Comparison of ENCODE assay signal across 10 cellular contexts in genomic region chr1:245999697-246000637, GRCh38.
DNase-seq lines count a peak whose midpoint lies in the region; ATAC-seq, FAIRE-seq and TF ChIP-seq lines count a peak whose summit lies in the region.
"Had no signal": no experiment of that assay in that cellular context is flagged by ENCODE, and none has a peak within 500 bp of the region (broad histone marks: within the 10 kb centered on the region; RNA-seq: fewer than 3 reads in every experiment).

No MANE protein-coding gene starts in this region.

- SMC1A ChIA-PET in GM12878 (lab: Charles Lee; ENCODE audit: uncharacterized antibody, unreplicated experiment), result interaction anchor here (0.6 to 3.0 kb wide), 22 partner anchors 9 to 965 kb away, joined by 3 to 30 read pairs (median 4); no protein-coding TSS in a partner anchor

- no peak overlapping the region for H2AFZ ChIP-seq in GM12878 (ENCODE audit: control insufficient read depth, low read depth, low read length)
- H2AFZ ChIP-seq: parathyroid adenoma had no signal

- FAIRE-seq in GM12878 (lab: Jason Lieb, UNC), result no peak
- FAIRE-seq: colon had no signal

- H3K79me2 ChIP-seq in GM12878 (ENCODE audit: control insufficient read depth, insufficient read depth, low read length), result no peaks in the 10 kb centered on the region
- H3K79me2 ChIP-seq: parathyroid adenoma had no signal

- H4K20me1 ChIP-seq in GM12878 (ENCODE audit: control insufficient read depth, insufficient read depth), result no peaks in the 10 kb centered on the region

- BruUV-seq in GM12878 (replicated peaks; lab: Mats Ljungman, UMichigan), result no TSS peak

- no peak overlapping the region for H3K4me2 ChIP-seq in GM12878 (ENCODE audit: control insufficient read depth, insufficient read depth)

- POLR2A ChIA-PET in GM12878 (lab: Charles Lee), result no interaction called here

- H3K4me1 ChIP-seq in GM12878 (ENCODE audit: control insufficient read depth, insufficient read depth, low read length), result peaks cover 4% of the 10 kb centered on the region; the same call in 1 of the 2 replicates
- H3K4me1 ChIP-seq in heart right ventricle, result peaks cover 0 to 11% (median 0%) of the 10 kb centered on the region in 9 donors
- peaks cover 0 to 5% of the 10 kb centered on the region in 2 donors for H3K4me1 ChIP-seq in left lung
- H3K4me1 ChIP-seq: parathyroid adenoma had no signal

- H3K4me3 ChIP-seq in GM12878, result no peak overlapping the region
- no peak overlapping the region for H3K4me3 ChIP-seq in heart right ventricle
- no peak overlapping the region for H3K4me3 ChIP-seq in left lung

- no peak overlapping the region for H3K9ac ChIP-seq in GM12878 (ENCODE audit: control insufficient read depth, insufficient read depth, low read length)
- H3K9ac ChIP-seq: parathyroid adenoma had no signal

- TF ChIP-seq RAD21 in GM12878 (IDR thresholded peaks at IDR 0.05; ENCODE audit: insufficient read depth, low read depth, low read length), result peak; percentile 1; the same call in 1 of the 2 replicates

- CTCF ChIA-PET in GM12878 (lab: Yijun Ruan, JAX), result interaction anchor here (0.6 to 4.8 kb wide), 7 partner anchors 10 to 847 kb away, joined by 3 to 48 read pairs (median 4); no protein-coding TSS in a partner anchor

- H3K27me3 ChIP-seq in GM12878 (replicated peaks in 1 of 2; ENCODE audit: control insufficient read depth in 2 of 2, insufficient read depth in 2 of 2, low read length in 1 of 2) (no peaks in the 10 kb centered on the region), heart right ventricle (no peaks in the 10 kb centered on the region), left lung (no peaks in the 10 kb centered on the region)

- 54% methylated on average over 10 of the region's 10 CpGs for WGBS in GM12878 (ENCODE audit: insufficient coverage, insufficient replicate concordance, low lambda C conversion rate, missing lambda C conversion rate)
- 82 to 84% methylated on average over 10 of the region's 10 CpGs for WGBS in heart right ventricle, 2 donors

- intact Hi-C loops in GM12878 (cut with micrococcal nuclease; ENCODE audit: unreplicated experiment), result loop anchor here (2.0 to 10.0 kb wide), 7 partner anchors 47 to 923 kb away; no protein-coding TSS in a partner anchor
- intact Hi-C loops in heart right ventricle (cut with DNase I), result loop anchor here in 8 of 10 donors (2.0 to 10.0 kb wide), 9 partner anchors 125 to 848 kb away; partner anchors contain the start of gene KIF26B (in 2 of the 8)
- intact Hi-C loops in left lung (cut with DNase I), result loop anchor here in 1 of 2 donors (10.0 kb wide), 1 partner anchor 845 kb away; the partner anchor contains the start of gene KIF26B

- RAD21 ChIA-PET in GM12878 (lab: Charles Lee; ENCODE audit: unreplicated experiment), result interaction anchor here (1.0 to 4.5 kb wide), 11 partner anchors 10 to 847 kb away, joined by 3 to 19 read pairs (median 6); no protein-coding TSS in a partner anchor

- in situ Hi-C loops in GM12878 (cut with MboI), result loop anchor here (5.0 to 10.0 kb wide), 3 partner anchors 103 to 925 kb away; partner anchors contain the start of gene KIF26B

- peak; percentile 44 for DNase-seq in GM12878 (ENCODE audit: low read depth, low spot score)
- no peak for DNase-seq in stimulated activated CD4-positive, alpha-beta T cell treated with anti-CD3 and anti-CD28 coated beads, Interleukin-2, amount 100 ng/mL, for 24 hours
- DNase-seq in heart right ventricle, result no peak
- DNase-seq in NCI-H128 (lab: John Stamatoyannopoulos, UW; ENCODE audit: unreplicated experiment), result no peak
- DNase-seq in left lung, result no peak

- TF ChIP-seq CTCF in GM12878 (IDR thresholded peaks at IDR 0.05 in 2 of 3, conservative IDR thresholded peaks at IDR 0.05 in 1 of 3; ENCODE audit: control insufficient read depth in 2 of 3, extremely low read depth in 1 of 3, insufficient read depth in 1 of 3, low read depth in 3 of 3, low read length in 3 of 3), result no peak
- TF ChIP-seq CTCF in heart right ventricle (IDR thresholded peaks at IDR 0.05), result no peak
- TF ChIP-seq CTCF in left lung (IDR thresholded peaks at IDR 0.05), result no peak

- no peaks in the 10 kb centered on the region for H3K36me3 ChIP-seq in GM12878 (ENCODE audit: control insufficient read depth in 2 of 2, insufficient read depth in 2 of 2, low read length in 1 of 2)
- no peaks in the 10 kb centered on the region for H3K36me3 ChIP-seq in heart right ventricle
- H3K36me3 ChIP-seq in left lung, result no peaks in the 10 kb centered on the region

- TF ChIP-seq EP300 in GM12878 (IDR thresholded peaks at IDR 0.05; ENCODE audit: borderline replicate concordance in 1 of 2, control insufficient read depth in 1 of 2, low read depth in 2 of 2, low read length in 2 of 2), result peak in 1 of 2 experiments; percentile 41; a peak in 1 of 4 replicates

- TF ChIP-seq POLR2A in GM18505 (IDR thresholded peaks at IDR 0.05; ENCODE audit: borderline replicate concordance, extremely low read depth, insufficient read depth, insufficient read length) (no peak), GM12878 (IDR thresholded peaks at IDR 0.05; ENCODE audit: low read depth, low read length) (no peak)

- H3K27ac ChIP-seq in GM12878 (ENCODE audit: control insufficient read depth, insufficient read depth) (no peak overlapping the region), heart right ventricle (no peak overlapping the region), left lung (no peak overlapping the region)
- H3K27ac ChIP-seq: parathyroid adenoma had no signal

- H3K9me3 ChIP-seq in GM12878 (replicated peaks; ENCODE audit: control insufficient read depth, insufficient read depth, low read length), result no peaks in the 10 kb centered on the region
- H3K9me3 ChIP-seq in heart right ventricle, result no peaks in the 10 kb centered on the region
- no peaks in the 10 kb centered on the region for H3K9me3 ChIP-seq in left lung

- peak; percentile 81 for ATAC-seq in GM18505 (IDR thresholded peaks at IDR 0.05; ENCODE audit: unreplicated experiment)
- ATAC-seq in GM21717 (IDR thresholded peaks at IDR 0.05; ENCODE audit: unreplicated experiment), result peak; percentile 87
- ATAC-seq in HG03565 (IDR thresholded peaks at IDR 0.05; ENCODE audit: unreplicated experiment), result peak; percentile 85
- ATAC-seq in GM12878, result peak; percentile 93
- ATAC-seq in heart right ventricle, result no peak
- no peak for ATAC-seq in left lung

TF ChIP-seq in GM12878, 131 proteins besides CTCF, POLR2A, EP300 and RAD21 (continues in another document):
- TF ChIP-seq IKZF2 (IDR thresholded peaks at IDR 0.05) (peak; percentile 72 to 85; a peak in 3 of 4 replicates), NFIC (IDR thresholded peaks at IDR 0.05; ENCODE audit: low read depth, low read length) (peak; percentile 21; the same call in 1 of the 2 replicates), IKZF1 (conservative IDR thresholded peaks at IDR 0.05) (peak; percentile 50; the same call in 1 of the 2 replicates), HDAC2 (IDR thresholded peaks at IDR 0.05) (no peak), ZNF24 (IDR thresholded peaks at IDR 0.05) (0 out of 2 replicates have a peak, but pooled peaks have one; percentile 60), HDAC6 (IDR thresholded peaks at IDR 0.05; ENCODE audit: unreplicated experiment) (no peak), SPI1 (IDR thresholded peaks at IDR 0.05; ENCODE audit: borderline replicate concordance, insufficient read depth, low read depth, low read length) (peak; percentile 90), DPF2 (IDR thresholded peaks at IDR 0.05) (peak; percentile 37; the same call in 1 of the 2 replicates), MTA2 (IDR thresholded peaks at IDR 0.05; ENCODE audit: low read depth) (peak; percentile 60), IRF4 (IDR thresholded peaks at IDR 0.05; ENCODE audit: low read depth, low read length) (peak; percentile 54; the same call in 1 of the 2 replicates), NKRF (conservative IDR thresholded peaks at IDR 0.05) (no peak), MEF2B (IDR thresholded peaks at IDR 0.05; ENCODE audit: partially characterized antibody, poor library complexity, severe bottlenecking) (peak; percentile 23), JUNB (IDR thresholded peaks at IDR 0.05) (peak; percentile 44), BRCA1 (IDR thresholded peaks at IDR 0.05; ENCODE audit: low read depth, low read length) (no peak), ZNF217 (IDR thresholded peaks at IDR 0.05) (0 out of 2 replicates have a peak, but pooled peaks have one; percentile 31), WRNIP1 (IDR thresholded peaks at IDR 0.05; ENCODE audit: borderline replicate concordance, low read depth, low read length) (no peak), BCL11A (IDR thresholded peaks at IDR 0.05; ENCODE audit: low read depth, low read length) (peak; percentile 60; the same call in 1 of the 2 replicates), SMC3 (IDR thresholded peaks at IDR 0.05; ENCODE audit: borderline replicate concordance, low read length) (0 out of 2 replicates have a peak, but pooled peaks have one; percentile 14), RELB (IDR thresholded peaks at IDR 0.05; ENCODE audit: low read depth) (0 out of 2 replicates have a peak, but pooled peaks have one; percentile 15)

Comparison
In these comparisons a context has a peak if more than half of its experiments do, and no peak if none do; other contexts are left out.
1. ATAC-seq: peak in GM18505 (single experiment), GM21717 (single experiment), HG03565 (single experiment) and GM12878 (single experiment); none in heart right ventricle (0 of 8) and left lung (single experiment).